Comparison of ENCODE assay signal across 9 cellular contexts in the genomic region with DNA sequence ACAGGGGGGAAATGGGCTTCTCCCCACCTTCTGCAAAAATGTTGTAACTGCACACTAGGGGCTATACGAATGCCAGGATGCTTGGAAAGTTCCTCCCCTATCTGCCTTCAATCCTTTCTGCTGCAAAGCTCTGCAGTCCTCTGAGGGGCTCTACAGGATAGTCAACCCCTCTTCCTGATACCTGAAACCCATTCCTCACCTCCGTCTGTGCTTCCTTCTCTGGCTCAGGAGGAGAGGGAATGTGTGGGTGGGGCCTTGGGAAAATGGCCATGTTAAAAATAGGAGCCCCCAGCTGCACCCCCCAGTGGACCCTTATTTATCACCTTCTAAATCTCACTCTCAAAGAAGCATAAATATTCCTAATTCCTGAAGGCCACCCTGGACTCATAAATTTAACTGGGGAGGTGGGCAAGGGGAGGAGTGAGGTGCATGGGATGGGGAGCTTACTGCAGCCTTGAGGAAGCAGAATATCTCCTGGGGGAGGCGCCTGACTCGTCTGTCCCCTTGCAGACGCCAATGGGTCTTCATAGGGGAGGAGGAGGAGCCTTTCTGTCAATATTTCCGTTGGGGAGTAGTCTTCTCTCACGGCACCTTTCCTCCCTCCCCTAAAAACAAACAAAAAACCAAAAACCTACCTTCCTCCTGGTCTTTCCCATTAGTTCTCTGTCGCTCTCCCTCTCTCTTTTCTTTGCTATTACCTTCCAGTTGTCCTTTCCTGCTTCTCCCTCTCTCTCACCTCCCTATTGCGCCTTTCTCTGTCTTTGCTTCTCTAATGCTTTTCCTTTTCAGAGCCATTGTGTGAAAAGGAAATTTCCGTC. TPM values are rescaled to one million over a fixed set of nuclear protein-coding genes. Genes with fewer than 3 reads are reported as not detected.
DNase-seq lines count a peak whose midpoint lies in the region; ATAC-seq and TF ChIP-seq lines count a peak whose summit lies in the region.
"Had no signal": no experiment of that assay in that cellular context is flagged by ENCODE, and none has a peak within 500 bp of the region (broad histone marks: within the 10 kb centered on the region; RNA-seq: fewer than 3 reads in every experiment).

No MANE protein-coding gene starts in this region.

- no peaks in the 10 kb centered on the region for H3K9me2 ChIP-seq in SU-DHL-6 (replicated peaks; ENCODE audit: insufficient read depth, low read length)

- H3K79me1 ChIP-seq in IMR-90 (ENCODE audit: low read depth in 1 of 2, low read length in 2 of 2) = peaks cover 0 to 24% of the 10 kb centered on the region in 2 experiments; a peak in 2 of 4 replicates
- no peaks in the 10 kb centered on the region for H3K79me1 ChIP-seq in neuronal stem cell (ENCODE audit: low read depth, low read length)

- peak overlapping the region; percentile 95 for H2AFZ ChIP-seq in IMR-90 (replicated peaks; ENCODE audit: low read length, poor library complexity)
- peak overlapping the region; percentile 82 for H2AFZ ChIP-seq in SU-DHL-6 (ENCODE audit: low read depth, low read length, severe bottlenecking)
- no peak overlapping the region for H2AFZ ChIP-seq in neuronal stem cell (ENCODE audit: low read length)

- peaks cover 14% of the 10 kb centered on the region for H3F3A ChIP-seq in SU-DHL-6 (ENCODE audit: insufficient read depth)

- H3K27me3 ChIP-seq in IMR-90 (ENCODE audit: control insufficient read depth, insufficient read depth, low read length) (no peaks in the 10 kb centered on the region), SU-DHL-6 (ENCODE audit: low read length) (no peaks in the 10 kb centered on the region), dorsolateral prefrontal cortex (no peaks in the 10 kb centered on the region), neuronal stem cell (ENCODE audit: control insufficient read depth in 3 of 3, insufficient read depth in 3 of 3, low read depth in 1 of 3, low read length in 3 of 3) (no peaks in the 10 kb centered on the region)

- H2BK5ac ChIP-seq in IMR-90 (ENCODE audit: low read depth, low read length, poor library complexity, severe bottlenecking) (peak overlapping the region; percentile 92), neuronal stem cell (ENCODE audit: low read length) (peak overlapping the region; percentile 31)

- no peak overlapping the region for H3K4me3 Mint-ChIP-seq in HFFc6
- H3K4me3 Mint-ChIP-seq: T-helper 17 cell had no signal

- H4K20me1 ChIP-seq in IMR-90 (ENCODE audit: insufficient read depth, low read length) (no peaks in the 10 kb centered on the region), SU-DHL-6 (ENCODE audit: low read depth, low read length) (no peaks in the 10 kb centered on the region)

- H2AK5ac ChIP-seq in IMR-90 (ENCODE audit: low read depth, low read length) (peak overlapping the region; percentile 96), neuronal stem cell (ENCODE audit: low read depth, low read length) (peak overlapping the region; percentile 3)

- H3K18ac ChIP-seq in IMR-90 (ENCODE audit: low read depth, low read length) (peak overlapping the region; percentile 87), neuronal stem cell (ENCODE audit: low read length) (peak overlapping the region; percentile 69)

- no peaks in the 10 kb centered on the region for H3K36me3 ChIP-seq in IMR-90 (ENCODE audit: control insufficient read depth, insufficient read depth, low read length)
- H3K36me3 ChIP-seq in SU-DHL-6 (ENCODE audit: low read length) = no peaks in the 10 kb centered on the region
- no peaks in the 10 kb centered on the region for H3K36me3 ChIP-seq in neuronal stem cell (replicated peaks in 1 of 2; ENCODE audit: control insufficient read depth in 2 of 2, insufficient read depth in 2 of 2, low read length in 2 of 2)

- H2BK120ac ChIP-seq in IMR-90 (ENCODE audit: low read depth, low read length) (peak overlapping the region; percentile 89), neuronal stem cell (ENCODE audit: low read depth, low read length) (no peak overlapping the region)

- H3K9ac ChIP-seq in IMR-90 (ENCODE audit: low read depth, low read length) (peak overlapping the region; percentile 89), SU-DHL-6 (ENCODE audit: low read length) (peak overlapping the region; percentile 84), neuronal stem cell (ENCODE audit: low read depth, low read length, poor library complexity) (no peak overlapping the region)

- H3K4me2 ChIP-seq in IMR-90 (ENCODE audit: low read depth, low read length) (peak overlapping the region; percentile 89), SU-DHL-6 (ENCODE audit: low read depth, low read length, poor library complexity, severe bottlenecking) (peak overlapping the region; percentile 97), neuronal stem cell (ENCODE audit: insufficient read depth, low read length, poor library complexity, severe bottlenecking) (peak overlapping the region; percentile 53)

- intact Hi-C loops in IMR-90 (cut with micrococcal nuclease) = loop anchor here (2.0 kb wide), 1 partner anchor 19 kb away; no protein-coding TSS in a partner anchor
- intact Hi-C loops in dorsolateral prefrontal cortex (cut with DNase I) = loop anchor here (1.0 to 2.0 kb wide), 3 partner anchors 33 to 141 kb away; a partner anchor contains a TSS

- H3K27ac Mint-ChIP-seq in HFFc6 = no peak overlapping the region
- H3K27ac Mint-ChIP-seq: T-helper 17 cell had no signal

- H2AK9ac ChIP-seq in IMR-90 (replicated peaks; ENCODE audit: low read depth, low read length, poor library complexity) = peak overlapping the region; percentile 99

- peaks cover 22% of the 10 kb centered on the region for H3K4me1 ChIP-seq in IMR-90 (ENCODE audit: control insufficient read depth, insufficient read depth, low read length)
- H3K4me1 ChIP-seq in neuronal stem cell (ENCODE audit: control insufficient read depth in 2 of 2, insufficient read depth in 1 of 2, low read depth in 1 of 2, low read length in 2 of 2) = peaks cover 51 to 67% of the 10 kb centered on the region in 2 donors

- POLR2A ChIA-PET in IMR-90 (lab: Charles Lee; ENCODE audit: unreplicated experiment) = interaction anchor here (1.4 kb wide), 1 partner anchor 129 kb away, joined by 4 read pairs; no protein-coding TSS in a partner anchor

- no peak for ATAC-seq in IMR-90 (ENCODE audit: low read depth)

- H3K9me1 ChIP-seq in IMR-90 (ENCODE audit: insufficient read depth, low read length) = peaks cover 18% of the 10 kb centered on the region; the same call in 1 of the 2 replicates

- H3K27ac ChIP-seq in IMR-90 (ENCODE audit: insufficient read depth, low read length) (peak overlapping the region; percentile 95), SU-DHL-6 (ENCODE audit: low read depth, low read length) (peak overlapping the region; percentile 69), dorsolateral prefrontal cortex (peak overlapping the region; percentile 72 to 99 (median 95)), neuronal stem cell (replicated peaks; ENCODE audit: low read length) (peak overlapping the region; percentile 93)

- TF ChIP-seq RAD21 in IMR-90 (IDR thresholded peaks at IDR 0.05; ENCODE audit: low read length) = no peak

- DNase-seq in EH (ENCODE audit: low read depth) = peak; percentile 44
- no peak for DNase-seq in IMR-90
- DNase-seq in dorsolateral prefrontal cortex = peak in 3 of 10 donors; percentile 55 to 71 (median 71)
- DNase-seq in neuronal stem cell (ENCODE audit: low spot score) = no peak
- no peak for DNase-seq in HFFc6
- no peak for DNase-seq in UCSD-AML1 (lab: John Stamatoyannopoulos, UW; ENCODE audit: unreplicated experiment)
- no peak for DNase-seq in NCI-H524 (lab: John Stamatoyannopoulos, UW)

- no peak for TF ChIP-seq CTCF in IMR-90 (conservative IDR thresholded peaks at IDR 0.05; ENCODE audit: low read depth, low read length)
- no peak for TF ChIP-seq CTCF in SU-DHL-6 (IDR thresholded peaks at IDR 0.05; ENCODE audit: insufficient read depth, low read length, poor library complexity, severe bottlenecking)
- TF ChIP-seq CTCF in dorsolateral prefrontal cortex (IDR thresholded peaks at IDR 0.05 in 54 of 56, conservative IDR thresholded peaks at IDR 0.05 in 2 of 56; ENCODE audit: low read depth in 1 of 56, partially characterized antibody in 56 of 56) = peak in 2 of 56 donors; percentile 2 to 5
- no peak for TF ChIP-seq CTCF in HFFc6 (IDR thresholded peaks at IDR 0.05)

- peaks cover 14% of the 10 kb centered on the region for H3K4me1 Mint-ChIP-seq in HFFc6 (ENCODE audit: low read depth)

- H4K8ac ChIP-seq in IMR-90 (ENCODE audit: low read depth in 2 of 2, low read length in 2 of 2) (peak overlapping the region; percentile 90 to 95), neuronal stem cell (ENCODE audit: low read depth, low read length) (no peak overlapping the region)

- H3K79me2 ChIP-seq in SU-DHL-6 (ENCODE audit: insufficient read depth, low read length) = no peaks in the 10 kb centered on the region

- in situ Hi-C loops in IMR-90 (cut with MboI; ENCODE audit: low sequenced_read_pairs) = no loop called here

- H3K4me3 ChIP-seq in IMR-90 (ENCODE audit: insufficient read depth, low read depth, low read length) (peak overlapping the region; percentile 66), SU-DHL-6 (ENCODE audit: insufficient read depth, low read length, poor library complexity, severe bottlenecking) (peak overlapping the region; percentile 77), dorsolateral prefrontal cortex (peak overlapping the region; percentile 47 to 84 (median 70)), neuronal stem cell (ENCODE audit: low read length in 2 of 2) (peak overlapping the region in 1 of 2 donors; percentile 52)

- H3K14ac ChIP-seq in IMR-90 (replicated peaks; ENCODE audit: low read depth, low read length) = peak overlapping the region; percentile 96
- H3K14ac ChIP-seq in neuronal stem cell (ENCODE audit: low read length) = no peak overlapping the region

- peak overlapping the region; percentile 89 for H4K5ac ChIP-seq in IMR-90 (ENCODE audit: low read depth, low read length)

- H2BK15ac ChIP-seq in IMR-90 (ENCODE audit: low read depth, low read length) = peak overlapping the region; percentile 59; the same call in 2 of the 3 replicates
- no peak overlapping the region for H2BK15ac ChIP-seq in neuronal stem cell (ENCODE audit: low read length)

- peak overlapping the region; percentile 95 for H4K91ac ChIP-seq in IMR-90 (ENCODE audit: insufficient read depth, low read depth, low read length)
- no peak overlapping the region for H4K91ac ChIP-seq in neuronal stem cell (ENCODE audit: low read depth, low read length, poor library complexity)

- dilution Hi-C loops in IMR-90 (cut with HindIII; ENCODE audit: low sequenced_read_pairs, unreplicated experiment) = no loop called here

- H2BK20ac ChIP-seq in IMR-90 (ENCODE audit: low read depth, low read length) = peak overlapping the region; percentile 57; the same call in 1 of the 2 replicates

- no peaks in the 10 kb centered on the region for H3K36me3 Mint-ChIP-seq in HFFc6 (ENCODE audit: low read depth)

- no peak for TF ChIP-seq POLR2A in IMR-90 (IDR thresholded peaks at IDR 0.05; ENCODE audit: low read depth, low read length)

- H3K9me3 ChIP-seq in IMR-90 (ENCODE audit: control insufficient read depth, insufficient read depth, low read length) (no peaks in the 10 kb centered on the region), SU-DHL-6 (ENCODE audit: insufficient read depth, low read length) (no peaks in the 10 kb centered on the region), neuronal stem cell (replicated peaks in 1 of 2; ENCODE audit: control insufficient read depth in 2 of 2, insufficient read depth in 1 of 2, low read depth in 1 of 2, low read length in 2 of 2) (no peaks in the 10 kb centered on the region)

- WGBS in IMR-90 (ENCODE audit: extremely low coverage in 2 of 2, insufficient read length in 1 of 2), 2 experiments = 53% methylated on average over 2 of the region's 10 CpGs; no CpG with 5 or more reads in 1 of the 2 experiments
- no CpG with 5 or more reads among the region's 10 CpGs for WGBS in neuronal stem cell (ENCODE audit: extremely low coverage in 2 of 2, insufficient read length in 2 of 2, insufficient replicate concordance in 1 of 2), 2 donors

- H3K23ac ChIP-seq in IMR-90 (ENCODE audit: low read depth, low read length) (peak overlapping the region; percentile 96), neuronal stem cell (ENCODE audit: low read depth, low read length, poor library complexity) (no peak overlapping the region)

- CTCF ChIA-PET in IMR-90 (lab: Yijun Ruan, JAX) = interaction anchor here (0.6 to 1.2 kb wide), 2 partner anchors 12 to 81 kb away, joined by 3 read pairs; no protein-coding TSS in a partner anchor

- H3K9me3 Mint-ChIP-seq in HFFc6 = no peaks in the 10 kb centered on the region

- H2BK12ac ChIP-seq in neuronal stem cell (ENCODE audit: low read length) = no peak overlapping the region

- peaks cover 2% of the 10 kb centered on the region; the same call in 1 of the 2 replicates for H3K27me3 Mint-ChIP-seq in HFFc6 (ENCODE audit: insufficient read depth)
- H3K27me3 Mint-ChIP-seq: T-helper 17 cell had no signal

- BruUV-seq in IMR-90 (replicated peaks; lab: Mats Ljungman, UMichigan) = no TSS peak

- peak overlapping the region; percentile 99 for H3K4ac ChIP-seq in IMR-90 (ENCODE audit: low read depth, low read length)
- no peak overlapping the region for H3K4ac ChIP-seq in neuronal stem cell (ENCODE audit: low read length)

- H3K56ac ChIP-seq in IMR-90 (ENCODE audit: extremely low read depth, insufficient read depth, low read length) = peak overlapping the region; percentile 88; the same call in 1 of the 2 replicates

RNA-seq across cellular contexts. Expression of a gene that starts 6.3 kb away (rescaled TPM):
- total RNA-seq in IMR-90 (2012; rRNA removed) (not detected in 2 replicates), dorsolateral prefrontal cortex (1 to 10 TPM in 52 of 120 experiments, under 1 TPM in 51, not detected in 17; 0.22 to 7.8 (median 1.0) TPM)
- not detected in 2 replicates for polyA plus RNA-seq in IMR-90 (2012; rRNA removed)
- polyA plus RNA-seq in IMR-90 (2012; cell fraction: cytosol; rRNA removed) = 0.02 TPM in 1 of 2 replicates, not detected in the other
- polyA plus RNA-seq in IMR-90 (2012; cell fraction: nucleus; rRNA removed; ENCODE audit: low replicate concordance) = 0.19 and 0.36 TPM in 2 replicates
- polyA plus RNA-seq in neuronal stem cell (2013, experiment 1 of 2) = 0.03 TPM
- polyA plus RNA-seq in neuronal stem cell (2013, experiment 2 of 2) = 0.04 TPM
- total RNA-seq in HFFc6 (2021; fragmentation: NEBNext Ultra II Directional; extraction: Animal tissue kit (Norgen Biotek cat#: 25700)) = not detected

RNA-seq across cellular contexts. Expression of a gene that starts 26.5 kb away (rescaled TPM):
- total RNA-seq in IMR-90 (2012; rRNA removed) (0.28 and 0.36 TPM in 2 replicates), dorsolateral prefrontal cortex (100 to 1,000 TPM in 10 of 120 experiments, 10 to 100 TPM in 110; 41.0 to 204 (median 73.8) TPM)
- polyA plus RNA-seq in IMR-90 (2012; rRNA removed) = 2.5 and 2.9 TPM in 2 replicates
- 3.1 and 5.4 TPM in 2 replicates for polyA plus RNA-seq in IMR-90 (2012; cell fraction: cytosol; rRNA removed)
- 3.7 and 8.0 TPM in 2 replicates for polyA plus RNA-seq in IMR-90 (2012; cell fraction: nucleus; rRNA removed; ENCODE audit: low replicate concordance)
- 60.0 TPM for polyA plus RNA-seq in neuronal stem cell (2013, experiment 1 of 2)
- 56.5 TPM for polyA plus RNA-seq in neuronal stem cell (2013, experiment 2 of 2)
- total RNA-seq in HFFc6 (2021; fragmentation: NEBNext Ultra II Directional; extraction: Animal tissue kit (Norgen Biotek cat#: 25700)) = 1 to 10 TPM; 4.0 to 7.4 (median 6.1) TPM

RNA-seq across cellular contexts. Expression of a gene that starts 33.1 kb away (rescaled TPM):
- total RNA-seq in IMR-90 (2012; rRNA removed) (262 and 382 TPM in 2 replicates), dorsolateral prefrontal cortex (100 to 1,000 TPM in 3 of 120 experiments, 10 to 100 TPM in 117; 56.8 to 104 (median 78.9) TPM)
- 157 and 187 TPM in 2 replicates for polyA plus RNA-seq in IMR-90 (2012; rRNA removed)
- polyA plus RNA-seq in IMR-90 (2012; cell fraction: cytosol; rRNA removed) = 73.8 and 80.0 TPM in 2 replicates
- polyA plus RNA-seq in IMR-90 (2012; cell fraction: nucleus; rRNA removed; ENCODE audit: low replicate concordance) = 22.8 and 109 TPM in 2 replicates
- 188 TPM for polyA plus RNA-seq in neuronal stem cell (2013, experiment 1 of 2)
- polyA plus RNA-seq in neuronal stem cell (2013, experiment 2 of 2) = 183 TPM
- total RNA-seq in HFFc6 (2021; fragmentation: NEBNext Ultra II Directional; extraction: Animal tissue kit (Norgen Biotek cat#: 25700)) = 100 to 1,000 TPM; 178 to 225 (median 200) TPM

RNA-seq across cellular contexts. Expression of a gene that starts 57.2 kb away (rescaled TPM):
- total RNA-seq in IMR-90 (2012; rRNA removed) (0.18 and 0.28 TPM in 2 replicates), dorsolateral prefrontal cortex (1 to 10 TPM in 27 of 120 experiments, under 1 TPM in 67, not detected in 26; 0.27 to 3.7 (median 0.67) TPM)
- 0.17 and 0.32 TPM in 2 replicates for polyA plus RNA-seq in IMR-90 (2012; rRNA removed)
- 0.39 and 0.62 TPM in 2 replicates for polyA plus RNA-seq in IMR-90 (2012; cell fraction: cytosol; rRNA removed)
- polyA plus RNA-seq in IMR-90 (2012; cell fraction: nucleus; rRNA removed; ENCODE audit: low replicate concordance) = 0.17 and 0.46 TPM in 2 replicates
- 2.4 TPM for polyA plus RNA-seq in neuronal stem cell (2013, experiment 1 of 2)
- 2.5 TPM for polyA plus RNA-seq in neuronal stem cell (2013, experiment 2 of 2)
- total RNA-seq in HFFc6 (2021; fragmentation: NEBNext Ultra II Directional; extraction: Animal tissue kit (Norgen Biotek cat#: 25700)) = under 1 TPM; 0.21 to 0.59 (median 0.32) TPM

Comparison
In these comparisons a context has a peak if more than half of its experiments do, and no peak if none do; other contexts are left out.
1. RNA of a gene that starts 26.5 kb away (total RNA-seq): 41.0 to 204 TPM in dorsolateral prefrontal cortex; 4.0 to 7.4 TPM in HFFc6 and 0.28 to 0.36 TPM in IMR-90; every median in the first group is over 4 times any median in the second.
2. Peak in every context shown above with its lines, with median percentiles within 50 percentile points of each other: H3K27ac ChIP-seq and H3K4me2 ChIP-seq.